Comparison of ENCODE assay signal across 8 cellular contexts in the genomic region with DNA sequence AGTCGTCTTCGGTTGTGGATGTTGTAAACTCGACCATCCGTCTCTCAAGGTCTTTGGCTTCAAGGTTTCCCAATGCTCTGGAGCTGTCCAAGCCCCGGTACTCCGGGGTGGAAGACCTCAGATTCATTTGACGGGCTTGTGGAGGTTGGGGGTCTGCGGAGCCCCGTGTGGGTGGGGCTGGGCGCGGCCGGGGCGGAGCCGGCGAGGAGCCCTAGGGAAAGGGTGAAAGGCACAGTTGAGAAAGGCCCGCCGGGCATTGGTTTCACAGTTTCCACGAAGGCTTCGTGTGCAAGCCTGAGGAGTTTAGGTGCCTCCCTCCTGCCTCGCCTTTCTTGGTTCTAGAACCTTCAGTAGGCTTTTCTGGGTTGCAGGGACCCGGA. TPM values are rescaled to one million over a fixed set of nuclear protein-coding genes. Genes with fewer than 3 reads are reported as not detected.
A peak's percentile ranks its signal among the peaks of the same experiment; 100 is the strongest.
DNase-seq lines count a peak whose midpoint lies in the region; ATAC-seq, FAIRE-seq and TF ChIP-seq lines count a peak whose summit lies in the region.

No MANE protein-coding gene starts in this region.

- H3K4me1 Mint-ChIP-seq in osteocyte (ENCODE audit: unreplicated experiment): peaks cover 44% of the 10 kb centered on the region

- H3K4me2 ChIP-seq in OCI-LY1 (ENCODE audit: low read length) (peak overlapping the region; percentile 89), fibroblast of lung (ENCODE audit: extremely low read depth, insufficient read depth, low read length) (peak overlapping the region; percentile 86)

- H3K9me3 ChIP-seq in OCI-LY1 (ENCODE audit: low read length): peaks cover 4% of the 10 kb centered on the region; the same call in 1 of the 2 replicates
- H3K9me3 ChIP-seq in fibroblast of lung (ENCODE audit: control insufficient read depth, insufficient read depth, low read depth, low read length): no peaks in the 10 kb centered on the region

- ATAC-seq in HG03571 (IDR thresholded peaks at IDR 0.05; ENCODE audit: unreplicated experiment): no peak

- no peaks in the 10 kb centered on the region for H3K9me3 Mint-ChIP-seq in osteocyte (ENCODE audit: unreplicated experiment)

- H2AFZ ChIP-seq in OCI-LY1 (ENCODE audit: low read length) (no peak overlapping the region), fibroblast of lung (ENCODE audit: low read length) (peak overlapping the region; percentile 74)

- no peaks in the 10 kb centered on the region for H3K9me2 ChIP-seq in OCI-LY1 (ENCODE audit: low read depth, low read length)

- H3K27ac ChIP-seq in OCI-LY1 (ENCODE audit: low read depth, low read length, poor library complexity, severe bottlenecking) (peak overlapping the region; percentile 83), fibroblast of lung (ENCODE audit: insufficient read depth, low read length) (peak overlapping the region; percentile 86)

- H3K9ac ChIP-seq in OCI-LY1 (ENCODE audit: low read length) (peak overlapping the region; percentile 4; the same call in 1 of the 2 replicates), fibroblast of lung (ENCODE audit: insufficient read depth, low read length) (peak overlapping the region; percentile 18)

- H3K36me3 Mint-ChIP-seq in osteocyte (ENCODE audit: unreplicated experiment): no peaks in the 10 kb centered on the region

- H3K79me2 ChIP-seq in OCI-LY1 (ENCODE audit: insufficient read depth, low read length): peaks cover 33% of the 10 kb centered on the region
- H3K79me2 ChIP-seq in fibroblast of lung (ENCODE audit: control insufficient read depth, insufficient read depth, low read length): peaks cover 19% of the 10 kb centered on the region

- H3F3A ChIP-seq in OCI-LY1 (ENCODE audit: insufficient read depth, low read length): no peaks in the 10 kb centered on the region

- H3K27me3 ChIP-seq in OCI-LY1 (ENCODE audit: insufficient read depth, low read length): no peaks in the 10 kb centered on the region; the same call in 1 of the 2 replicates
- no peaks in the 10 kb centered on the region for H3K27me3 ChIP-seq in fibroblast of lung (ENCODE audit: control insufficient read depth, insufficient read depth, low read length)

- no peak for FAIRE-seq in HTR-8/SVneo (lab: Jason Lieb, UNC)

- peak overlapping the region; percentile 95 for H3K27ac Mint-ChIP-seq in osteocyte (ENCODE audit: unreplicated experiment)

- H4K20me1 ChIP-seq in OCI-LY1 (ENCODE audit: insufficient read depth, low read length) (no peaks in the 10 kb centered on the region), fibroblast of lung (ENCODE audit: control insufficient read depth, extremely low read depth, insufficient read depth, low read length) (no peaks in the 10 kb centered on the region)

- H3K27me3 Mint-ChIP-seq in osteocyte (ENCODE audit: unreplicated experiment): no peaks in the 10 kb centered on the region

- DNase-seq in GM12864 (ENCODE audit: low read depth) (no peak), fibroblast of lung (ENCODE audit: low read depth in 2 of 2) (no peak), osteocyte (ENCODE audit: extremely low spot score, unreplicated experiment) (no peak), RKO (ENCODE audit: low spot score) (no peak), HTR-8/SVneo (ENCODE audit: insufficient read length, low spot score) (no peak), DMS53 (lab: John Stamatoyannopoulos, UW) (no peak)

- H3K36me3 ChIP-seq in OCI-LY1 (ENCODE audit: insufficient read depth, low read length): no peaks in the 10 kb centered on the region
- no peaks in the 10 kb centered on the region for H3K36me3 ChIP-seq in fibroblast of lung (ENCODE audit: control insufficient read depth, insufficient read depth, low read length)

- H3K4me1 ChIP-seq in OCI-LY1 (ENCODE audit: insufficient read depth, low read length, severe bottlenecking): peaks cover 47% of the 10 kb centered on the region
- peaks cover 5% of the 10 kb centered on the region for H3K4me1 ChIP-seq in fibroblast of lung (ENCODE audit: control insufficient read depth, extremely low read depth, insufficient read depth, low read length)

- no peak for TF ChIP-seq CTCF in GM12864 (IDR thresholded peaks at IDR 0.05; ENCODE audit: low read depth, low read length, missing control alignments)
- no peak for TF ChIP-seq CTCF in OCI-LY1 (IDR thresholded peaks at IDR 0.05; ENCODE audit: low read length)
- no peak for TF ChIP-seq CTCF in fibroblast of lung (conservative IDR thresholded peaks at IDR 0.05 in 1 of 2, IDR thresholded peaks at IDR 0.05 in 1 of 2; ENCODE audit: low read depth in 1 of 2, low read length in 2 of 2)
- TF ChIP-seq CTCF in osteocyte (IDR thresholded peaks at IDR 0.05): no peak

- H3K4me3 ChIP-seq in GM12864 (ENCODE audit: low read depth, low read length) (peak overlapping the region; percentile 42), OCI-LY1 (ENCODE audit: low read depth, low read length, poor library complexity, severe bottlenecking) (peak overlapping the region; percentile 72), fibroblast of lung (replicated peaks in 1 of 4; ENCODE audit: control extremely low read depth in 1 of 4, insufficient read depth in 1 of 4, low read depth in 3 of 4, low read length in 4 of 4) (peak overlapping the region; percentile 16 to 58 (median 39))

- H3K4me3 Mint-ChIP-seq in osteocyte (ENCODE audit: unreplicated experiment): peak overlapping the region; percentile 87

RNA-seq across cellular contexts. Expression of gene MGA, which starts 0.4 kb away (rescaled TPM):
- total RNA-seq in fibroblast of lung (31.6 and 33.7 TPM in 2 replicates), osteocyte (47.2 and 50.1 TPM in 2 replicates)
- polyA plus RNA-seq in fibroblast of lung: 6.1 and 6.5 TPM in 2 replicates
- polyA plus RNA-seq in fibroblast of lung (2012): 4.9 and 6.1 TPM in 2 replicates
- polyA minus RNA-seq in fibroblast of lung (ENCODE audit: low replicate concordance): 12.9 and 29.0 TPM in 2 replicates
